In the genomic region with DNA sequence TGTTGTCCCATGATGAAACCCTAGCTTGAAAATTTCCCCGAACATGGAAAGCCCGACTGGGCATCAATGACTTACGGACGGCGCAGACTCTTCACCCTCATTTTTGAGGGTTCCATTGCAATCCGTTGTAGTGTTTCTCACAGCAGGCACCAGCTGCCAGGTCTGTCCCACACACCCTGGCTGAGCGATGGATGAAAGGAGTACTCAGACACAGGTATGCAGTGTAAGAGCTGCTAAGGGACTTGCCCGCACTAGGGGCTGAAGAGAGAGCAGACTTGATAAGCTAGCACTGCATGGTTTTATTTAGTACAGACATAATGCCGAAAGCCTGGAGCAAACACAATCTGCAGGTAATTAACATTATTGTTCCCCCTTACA, we compare ENCODE assay signal across 24 cellular contexts. TPM values are rescaled to one million over a fixed set of nuclear protein-coding genes. Genes with fewer than 3 reads are reported as not detected.
DNase-seq lines count a peak whose midpoint lies in the region; ATAC-seq and TF ChIP-seq lines count a peak whose summit lies in the region.
"Had no signal": no experiment of that assay in that cellular context is flagged by ENCODE, and none has a peak within 500 bp of the region (broad histone marks: within the 10 kb centered on the region; RNA-seq: fewer than 3 reads in every experiment).

No MANE protein-coding gene starts in this region.

- H3K4me3 Mint-ChIP-seq in activated T-cell treated with anti-CD3 and anti-CD28 coated beads, Interleukin-2, amount 50 U/mL, for 24 hours = no peak overlapping the region
- H3K4me3 Mint-ChIP-seq: stimulated activated memory B cell treated with anti-CD40 and anti-IgM and Interleukin-4, amounts not matched to agents 10 μg/mL and 1 μg/mL and 100 μg/mL, for 72 hours had no signal

- H3K27me3 Mint-ChIP-seq in activated T-cell treated with anti-CD3 and anti-CD28 coated beads, Interleukin-2, amount 50 U/mL, for 24 hours = no peaks in the 10 kb centered on the region
- H3K27me3 Mint-ChIP-seq: progenitor cell of endocrine pancreas; stimulated activated memory B cell treated with anti-CD40 and anti-IgM and Interleukin-4, amounts not matched to agents 10 μg/mL and 1 μg/mL and 100 μg/mL, for 72 hours had no signal

- ATAC-seq in left ventricle myocardium superior = no peak
- ATAC-seq in esophagus mucosa = peak; percentile 22
- ATAC-seq in lower lobe of right lung = peak; percentile 79 to 89
- no peak for ATAC-seq in GM18502 (IDR thresholded peaks at IDR 0.05; ENCODE audit: poor library complexity, unreplicated experiment)
- ATAC-seq: heart left ventricle; naive thymus-derived CD4-positive, alpha-beta T cell; stimulated activated memory B cell treated with anti-CD40 and anti-IgM and Interleukin-4, amounts not matched to agents 10 μg/mL and 1 μg/mL and 100 μg/mL, for 72 hours had no signal

- H3K4me1 ChIP-seq in cardiac muscle cell (ENCODE audit: low read depth) = peaks cover 4% of the 10 kb centered on the region
- no peaks in the 10 kb centered on the region for H3K4me1 ChIP-seq in lower lobe of right lung
- H3K4me1 ChIP-seq: esophagus muscularis mucosa, heart left ventricle, spleen had no signal

- H3K27me3 ChIP-seq in cardiac muscle cell = no peaks in the 10 kb centered on the region
- no peaks in the 10 kb centered on the region for H3K27me3 ChIP-seq in lower lobe of right lung (ENCODE audit: low read depth)
- H3K27me3 ChIP-seq: esophagus muscularis mucosa, spleen had no signal

- H3K27ac Mint-ChIP-seq in activated T-cell treated with anti-CD3 and anti-CD28 coated beads, Interleukin-2, amount 50 U/mL, for 24 hours = no peak overlapping the region
- H3K27ac Mint-ChIP-seq: naive thymus-derived CD4-positive, alpha-beta T cell; stimulated activated memory B cell treated with anti-CD40 and anti-IgM and Interleukin-4, amounts not matched to agents 10 μg/mL and 1 μg/mL and 100 μg/mL, for 72 hours had no signal

- no peak for TF ChIP-seq CTCF in cardiac muscle cell (IDR thresholded peaks at IDR 0.05; ENCODE audit: low read depth, low read length)
- TF ChIP-seq CTCF in lower lobe of right lung (IDR thresholded peaks at IDR 0.05) = no peak

- DNase-seq in cardiac muscle cell (ENCODE audit: low read depth in 1 of 2, low spot score in 1 of 2) = peak in 1 of 2 donors; percentile 49
- DNase-seq in left ventricle myocardium superior = no peak
- DNase-seq in lower lobe of right lung = peak; percentile 43
- no peak for DNase-seq in activated T-cell treated with anti-CD3 and anti-CD28 coated beads, Interleukin-2, amount 50 U/mL, for 24 hours
- DNase-seq in stimulated activated CD4-positive, alpha-beta T cell treated with anti-CD3 and anti-CD28 coated beads, Interleukin-1b, Interleukin-23, amount 100 ng/mL, for 48 hours = no peak
- DNase-seq in NCI-H2227 treated with DMSO at 0.1 percent for 48 hours (lab: John Stamatoyannopoulos, UW) = no peak
- DNase-seq: 8988T; activated CD8-positive, alpha-beta memory T cell treated with anti-CD3 and anti-CD28 coated beads, Interleukin-2, amount 50 U/mL, for 4 hours; C1 segment of cervical spinal cord; heart left ventricle; naive thymus-derived CD4-positive, alpha-beta T cell; spleen had no signal

- H3K9me3 ChIP-seq in cardiac muscle cell (ENCODE audit: low read depth) (no peaks in the 10 kb centered on the region), lower lobe of right lung (no peaks in the 10 kb centered on the region)
- H3K9me3 ChIP-seq: esophagus muscularis mucosa, HAP-1, heart left ventricle, spleen had no signal

- H3K27ac ChIP-seq in cardiac muscle cell (peak overlapping the region; percentile 47), lower lobe of right lung (peak overlapping the region; percentile 78)
- H3K27ac ChIP-seq: esophagus muscularis mucosa, heart left ventricle, spleen had no signal

- no peaks in the 10 kb centered on the region for H3K36me3 ChIP-seq in cardiac muscle cell
- H3K36me3 ChIP-seq in lower lobe of right lung = no peaks in the 10 kb centered on the region
- H3K36me3 ChIP-seq: esophagus muscularis mucosa, HAP-1, heart left ventricle, spleen had no signal

- H3K9me3 Mint-ChIP-seq in activated T-cell treated with anti-CD3 and anti-CD28 coated beads, Interleukin-2, amount 50 U/mL, for 24 hours = no peaks in the 10 kb centered on the region
- H3K9me3 Mint-ChIP-seq: naive thymus-derived CD4-positive, alpha-beta T cell; stimulated activated memory B cell treated with anti-CD40 and anti-IgM and Interleukin-4, amounts not matched to agents 10 μg/mL and 1 μg/mL and 100 μg/mL, for 72 hours had no signal

- no peak overlapping the region for H3K4me3 ChIP-seq in cardiac muscle cell
- peak overlapping the region; percentile 34 for H3K4me3 ChIP-seq in lower lobe of right lung
- H3K4me3 ChIP-seq: esophagus muscularis mucosa had no signal

- H3K4me1 Mint-ChIP-seq in activated T-cell treated with anti-CD3 and anti-CD28 coated beads, Interleukin-2, amount 50 U/mL, for 24 hours (ENCODE audit: low read depth) = peaks cover 8% of the 10 kb centered on the region
- H3K4me1 Mint-ChIP-seq: stimulated activated memory B cell treated with anti-CD40 and anti-IgM and Interleukin-4, amounts not matched to agents 10 μg/mL and 1 μg/mL and 100 μg/mL, for 72 hours had no signal

- intact Hi-C loops in left ventricle myocardium superior (cut with micrococcal nuclease) (no loop called here), lower lobe of right lung (cut with DNase I) (no loop called here)

- H3K36me3 Mint-ChIP-seq in activated T-cell treated with anti-CD3 and anti-CD28 coated beads, Interleukin-2, amount 50 U/mL, for 24 hours (ENCODE audit: low read depth) = no peaks in the 10 kb centered on the region
- H3K36me3 Mint-ChIP-seq: naive thymus-derived CD4-positive, alpha-beta T cell; stimulated activated memory B cell treated with anti-CD40 and anti-IgM and Interleukin-4, amounts not matched to agents 10 μg/mL and 1 μg/mL and 100 μg/mL, for 72 hours had no signal

RNA-seq across cellular contexts. Expression of gene DYNAP, which starts 15.8 kb away (rescaled TPM):
- not detected in 2 replicates for total RNA-seq in cardiac muscle cell
- polyA plus RNA-seq in cardiac muscle cell = not detected in 2 replicates
- total RNA-seq in left ventricle myocardium superior = not detected
- total RNA-seq in esophagus mucosa = 26.2 TPM
- not detected for total RNA-seq in lower lobe of right lung
- total RNA-seq: Daoy; esophagus muscularis mucosa; heart left ventricle; HT-29; M059J; naive thymus-derived CD4-positive, alpha-beta T cell; NCI-H460; progenitor cell of endocrine pancreas; SK-MEL-5; ureter had no signal
- polyA plus RNA-seq: heart left ventricle; naive thymus-derived CD4-positive, alpha-beta T cell had no signal

Comparison
In these comparisons a context has a peak if more than half of its experiments do, and no peak if none do; other contexts are left out.
1. ATAC-seq: peak in esophagus mucosa (single experiment) and lower lobe of right lung (2 of 2); none in left ventricle myocardium superior (single experiment) and GM18502 (single experiment).
2. RNA of gene DYNAP, which starts 15.8 kb away (total RNA-seq): 26.2 TPM in esophagus mucosa (single experiment); not detected in cardiac muscle cell, not detected in left ventricle myocardium superior (single experiment) and not detected in lower lobe of right lung (single experiment); every median in the first group is over 10 times any median in the second.